1 cellular context compared by ENCODE assay signal in the genomic region with DNA sequence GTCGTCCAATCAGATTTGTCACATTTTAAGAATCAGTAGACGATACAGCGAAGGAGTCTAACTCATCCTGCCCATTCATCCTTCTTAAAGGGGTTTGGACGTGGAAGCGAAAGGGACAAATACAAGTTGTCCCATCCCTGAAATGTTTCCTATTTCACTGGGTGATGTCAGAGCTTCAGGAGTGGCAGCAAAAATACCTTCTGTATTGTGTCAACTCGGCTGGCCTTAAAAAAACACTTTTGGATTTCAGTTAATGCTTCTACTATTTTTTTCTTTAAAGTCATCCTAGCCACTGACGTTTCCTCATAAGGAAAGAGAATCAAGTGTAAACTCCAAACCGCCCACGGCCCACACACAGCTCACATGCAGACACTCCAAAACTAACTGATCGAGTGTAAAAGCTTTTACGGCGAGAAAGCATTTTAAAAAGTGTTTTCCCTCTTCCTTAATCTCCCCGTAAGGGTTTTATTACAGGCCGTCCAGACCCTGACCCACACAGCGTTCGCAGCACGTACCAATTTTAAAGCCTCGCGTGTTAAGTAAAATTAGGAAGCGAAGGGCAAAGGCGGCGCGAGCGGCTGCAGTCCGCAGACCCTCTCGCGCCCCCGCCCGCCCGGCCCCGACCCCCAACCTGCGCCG.
TF ChIP-seq lines count a peak whose summit lies in the region.

No MANE protein-coding gene starts in this region.

TF ChIP-seq in HepG2, 621 proteins besides CTCF, POLR2A, EP300 and RAD21 (continued from another document and continues in another):
- TF ChIP-seq, protein P1, sequence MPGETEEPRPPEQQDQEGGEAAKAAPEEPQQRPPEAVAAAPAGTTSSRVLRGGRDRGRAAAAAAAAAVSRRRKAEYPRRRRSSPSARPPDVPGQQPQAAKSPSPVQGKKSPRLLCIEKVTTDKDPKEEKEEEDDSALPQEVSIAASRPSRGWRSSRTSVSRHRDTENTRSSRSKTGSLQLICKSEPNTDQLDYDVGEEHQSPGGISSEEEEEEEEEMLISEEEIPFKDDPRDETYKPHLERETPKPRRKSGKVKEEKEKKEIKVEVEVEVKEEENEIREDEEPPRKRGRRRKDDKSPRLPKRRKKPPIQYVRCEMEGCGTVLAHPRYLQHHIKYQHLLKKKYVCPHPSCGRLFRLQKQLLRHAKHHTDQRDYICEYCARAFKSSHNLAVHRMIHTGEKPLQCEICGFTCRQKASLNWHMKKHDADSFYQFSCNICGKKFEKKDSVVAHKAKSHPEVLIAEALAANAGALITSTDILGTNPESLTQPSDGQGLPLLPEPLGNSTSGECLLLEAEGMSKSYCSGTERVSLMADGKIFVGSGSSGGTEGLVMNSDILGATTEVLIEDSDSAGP (CRISPR knock-in tag; IDR thresholded peaks at IDR 0.05; ENCODE audit: borderline replicate concordance): no peak
- 0 out of 2 replicates have a peak, but pooled peaks have one; percentile 14 for TF ChIP-seq ERF (CRISPR knock-in tag; IDR thresholded peaks at IDR 0.05)
- no peak for TF ChIP-seq RBM22 (optimal IDR thresholded peaks at IDR 0.05; ENCODE audit: low read length)
- TF ChIP-seq KDM5A (IDR thresholded peaks at IDR 0.05; ENCODE audit: borderline replicate concordance, low read length): 0 out of 2 replicates have a peak, but pooled peaks have one; percentile 18
- TF ChIP-seq, protein P2, sequence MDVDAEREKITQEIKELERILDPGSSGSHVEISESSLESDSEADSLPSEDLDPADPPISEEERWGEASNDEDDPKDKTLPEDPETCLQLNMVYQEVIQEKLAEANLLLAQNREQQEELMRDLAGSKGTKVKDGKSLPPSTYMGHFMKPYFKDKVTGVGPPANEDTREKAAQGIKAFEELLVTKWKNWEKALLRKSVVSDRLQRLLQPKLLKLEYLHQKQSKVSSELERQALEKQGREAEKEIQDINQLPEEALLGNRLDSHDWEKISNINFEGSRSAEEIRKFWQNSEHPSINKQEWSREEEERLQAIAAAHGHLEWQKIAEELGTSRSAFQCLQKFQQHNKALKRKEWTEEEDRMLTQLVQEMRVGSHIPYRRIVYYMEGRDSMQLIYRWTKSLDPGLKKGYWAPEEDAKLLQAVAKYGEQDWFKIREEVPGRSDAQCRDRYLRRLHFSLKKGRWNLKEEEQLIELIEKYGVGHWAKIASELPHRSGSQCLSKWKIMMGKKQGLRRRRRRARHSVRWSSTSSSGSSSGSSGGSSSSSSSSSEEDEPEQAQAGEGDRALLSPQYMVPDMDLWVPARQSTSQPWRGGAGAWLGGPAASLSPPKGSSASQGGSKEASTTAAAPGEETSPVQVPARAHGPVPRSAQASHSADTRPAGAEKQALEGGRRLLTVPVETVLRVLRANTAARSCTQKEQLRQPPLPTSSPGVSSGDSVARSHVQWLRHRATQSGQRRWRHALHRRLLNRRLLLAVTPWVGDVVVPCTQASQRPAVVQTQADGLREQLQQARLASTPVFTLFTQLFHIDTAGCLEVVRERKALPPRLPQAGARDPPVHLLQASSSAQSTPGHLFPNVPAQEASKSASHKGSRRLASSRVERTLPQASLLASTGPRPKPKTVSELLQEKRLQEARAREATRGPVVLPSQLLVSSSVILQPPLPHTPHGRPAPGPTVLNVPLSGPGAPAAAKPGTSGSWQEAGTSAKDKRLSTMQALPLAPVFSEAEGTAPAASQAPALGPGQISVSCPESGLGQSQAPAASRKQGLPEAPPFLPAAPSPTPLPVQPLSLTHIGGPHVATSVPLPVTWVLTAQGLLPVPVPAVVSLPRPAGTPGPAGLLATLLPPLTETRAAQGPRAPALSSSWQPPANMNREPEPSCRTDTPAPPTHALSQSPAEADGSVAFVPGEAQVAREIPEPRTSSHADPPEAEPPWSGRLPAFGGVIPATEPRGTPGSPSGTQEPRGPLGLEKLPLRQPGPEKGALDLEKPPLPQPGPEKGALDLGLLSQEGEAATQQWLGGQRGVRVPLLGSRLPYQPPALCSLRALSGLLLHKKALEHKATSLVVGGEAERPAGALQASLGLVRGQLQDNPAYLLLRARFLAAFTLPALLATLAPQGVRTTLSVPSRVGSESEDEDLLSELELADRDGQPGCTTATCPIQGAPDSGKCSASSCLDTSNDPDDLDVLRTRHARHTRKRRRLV (CRISPR knock-in tag; IDR thresholded peaks at IDR 0.05): no peak
- TF ChIP-seq, protein P3, sequence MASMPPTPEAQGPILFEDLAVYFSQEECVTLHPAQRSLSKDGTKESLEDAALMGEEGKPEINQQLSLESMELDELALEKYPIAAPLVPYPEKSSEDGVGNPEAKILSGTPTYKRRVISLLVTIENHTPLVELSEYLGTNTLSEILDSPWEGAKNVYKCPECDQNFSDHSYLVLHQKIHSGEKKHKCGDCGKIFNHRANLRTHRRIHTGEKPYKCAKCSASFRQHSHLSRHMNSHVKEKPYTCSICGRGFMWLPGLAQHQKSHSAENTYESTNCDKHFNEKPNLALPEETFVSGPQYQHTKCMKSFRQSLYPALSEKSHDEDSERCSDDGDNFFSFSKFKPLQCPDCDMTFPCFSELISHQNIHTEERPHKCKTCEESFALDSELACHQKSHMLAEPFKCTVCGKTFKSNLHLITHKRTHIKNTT (CRISPR knock-in tag; IDR thresholded peaks at IDR 0.05): no peak
- TF ChIP-seq ZFX (CRISPR knock-in tag; IDR thresholded peaks at IDR 0.05; ENCODE audit: low read depth): no peak
- no peak for TF ChIP-seq ZNF670 (CRISPR knock-in tag; IDR thresholded peaks at IDR 0.05; ENCODE audit: borderline replicate concordance)
- TF ChIP-seq ZNF777 (CRISPR knock-in tag; IDR thresholded peaks at IDR 0.05): no peak; the same call in 1 of the 2 replicates
- no peak; the same call in none of the 2 replicates for TF ChIP-seq ZFP82 (CRISPR knock-in tag; IDR thresholded peaks at IDR 0.05; ENCODE audit: borderline replicate concordance)
- TF ChIP-seq, protein P4, sequence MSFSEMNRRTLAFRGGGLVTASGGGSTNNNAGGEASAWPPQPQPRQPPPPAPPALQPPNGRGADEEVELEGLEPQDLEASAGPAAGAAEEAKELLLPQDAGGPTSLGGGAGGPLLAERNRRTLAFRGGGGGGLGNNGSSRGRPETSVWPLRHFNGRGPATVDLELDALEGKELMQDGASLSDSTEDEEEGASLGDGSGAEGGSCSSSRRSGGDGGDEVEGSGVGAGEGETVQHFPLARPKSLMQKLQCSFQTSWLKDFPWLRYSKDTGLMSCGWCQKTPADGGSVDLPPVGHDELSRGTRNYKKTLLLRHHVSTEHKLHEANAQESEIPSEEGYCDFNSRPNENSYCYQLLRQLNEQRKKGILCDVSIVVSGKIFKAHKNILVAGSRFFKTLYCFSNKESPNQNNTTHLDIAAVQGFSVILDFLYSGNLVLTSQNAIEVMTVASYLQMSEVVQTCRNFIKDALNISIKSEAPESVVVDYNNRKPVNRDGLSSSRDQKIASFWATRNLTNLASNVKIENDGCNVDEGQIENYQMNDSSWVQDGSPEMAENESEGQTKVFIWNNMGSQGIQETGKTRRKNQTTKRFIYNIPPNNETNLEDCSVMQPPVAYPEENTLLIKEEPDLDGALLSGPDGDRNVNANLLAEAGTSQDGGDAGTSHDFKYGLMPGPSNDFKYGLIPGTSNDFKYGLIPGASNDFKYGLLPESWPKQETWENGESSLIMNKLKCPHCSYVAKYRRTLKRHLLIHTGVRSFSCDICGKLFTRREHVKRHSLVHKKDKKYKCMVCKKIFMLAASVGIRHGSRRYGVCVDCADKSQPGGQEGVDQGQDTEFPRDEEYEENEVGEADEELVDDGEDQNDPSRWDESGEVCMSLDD (CRISPR knock-in tag; IDR thresholded peaks at IDR 0.05; ENCODE audit: borderline replicate concordance): no peak
- TF ChIP-seq SMARCE1 (IDR thresholded peaks at IDR 0.05; ENCODE audit: borderline replicate concordance): no peak
- TF ChIP-seq, protein P5, sequence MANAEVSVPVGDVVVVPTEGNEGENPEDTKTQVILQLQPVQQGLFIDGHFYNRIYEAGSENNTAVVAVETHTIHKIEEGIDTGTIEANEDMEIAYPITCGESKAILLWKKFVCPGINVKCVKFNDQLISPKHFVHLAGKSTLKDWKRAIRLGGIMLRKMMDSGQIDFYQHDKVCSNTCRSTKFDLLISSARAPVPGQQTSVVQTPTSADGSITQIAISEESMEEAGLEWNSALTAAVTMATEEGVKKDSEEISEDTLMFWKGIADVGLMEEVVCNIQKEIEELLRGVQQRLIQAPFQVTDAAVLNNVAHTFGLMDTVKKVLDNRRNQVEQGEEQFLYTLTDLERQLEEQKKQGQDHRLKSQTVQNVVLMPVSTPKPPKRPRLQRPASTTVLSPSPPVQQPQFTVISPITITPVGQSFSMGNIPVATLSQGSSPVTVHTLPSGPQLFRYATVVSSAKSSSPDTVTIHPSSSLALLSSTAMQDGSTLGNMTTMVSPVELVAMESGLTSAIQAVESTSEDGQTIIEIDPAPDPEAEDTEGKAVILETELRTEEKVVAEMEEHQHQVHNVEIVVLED (CRISPR knock-in tag; IDR thresholded peaks at IDR 0.05; ENCODE audit: borderline replicate concordance): no peak
- TF ChIP-seq NFE2 (CRISPR knock-in tag; IDR thresholded peaks at IDR 0.05): no peak
- TF ChIP-seq, protein P6, sequence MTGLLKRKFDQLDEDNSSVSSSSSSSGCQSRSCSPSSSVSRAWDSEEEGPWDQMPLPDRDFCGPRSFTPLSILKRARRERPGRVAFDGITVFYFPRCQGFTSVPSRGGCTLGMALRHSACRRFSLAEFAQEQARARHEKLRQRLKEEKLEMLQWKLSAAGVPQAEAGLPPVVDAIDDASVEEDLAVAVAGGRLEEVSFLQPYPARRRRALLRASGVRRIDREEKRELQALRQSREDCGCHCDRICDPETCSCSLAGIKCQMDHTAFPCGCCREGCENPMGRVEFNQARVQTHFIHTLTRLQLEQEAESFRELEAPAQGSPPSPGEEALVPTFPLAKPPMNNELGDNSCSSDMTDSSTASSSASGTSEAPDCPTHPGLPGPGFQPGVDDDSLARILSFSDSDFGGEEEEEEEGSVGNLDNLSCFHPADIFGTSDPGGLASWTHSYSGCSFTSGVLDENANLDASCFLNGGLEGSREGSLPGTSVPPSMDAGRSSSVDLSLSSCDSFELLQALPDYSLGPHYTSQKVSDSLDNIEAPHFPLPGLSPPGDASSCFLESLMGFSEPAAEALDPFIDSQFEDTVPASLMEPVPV (CRISPR knock-in tag; IDR thresholded peaks at IDR 0.05): 0 out of 2 replicates have a peak, but pooled peaks have one; percentile 12
- TF ChIP-seq ZBTB42 (CRISPR knock-in tag; IDR thresholded peaks at IDR 0.05): no peak; the same call in 1 of the 2 replicates
- no peak for TF ChIP-seq ZNF260 (CRISPR knock-in tag; IDR thresholded peaks at IDR 0.05; ENCODE audit: borderline replicate concordance, low read depth)
- no peak for TF ChIP-seq THAP11 (CRISPR knock-in tag; IDR thresholded peaks at IDR 0.05)
- no peak for TF ChIP-seq GATAD2A (CRISPR knock-in tag; IDR thresholded peaks at IDR 0.05)
- TF ChIP-seq, protein P7, sequence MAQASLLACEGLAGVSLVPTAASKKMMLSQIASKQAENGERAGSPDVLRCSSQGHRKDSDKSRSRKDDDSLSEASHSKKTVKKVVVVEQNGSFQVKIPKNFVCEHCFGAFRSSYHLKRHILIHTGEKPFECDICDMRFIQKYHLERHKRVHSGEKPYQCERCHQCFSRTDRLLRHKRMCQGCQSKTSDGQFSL (CRISPR knock-in tag; IDR thresholded peaks at IDR 0.05): no peak
- no peak for TF ChIP-seq CCAR2 (optimal IDR thresholded peaks at IDR 0.05; ENCODE audit: low read depth, low read length)
- no peak for TF ChIP-seq FOXO1 (CRISPR knock-in tag; IDR thresholded peaks at IDR 0.05)
- no peak for TF ChIP-seq ZNF367 (CRISPR knock-in tag; IDR thresholded peaks at IDR 0.05; ENCODE audit: borderline replicate concordance)
- TF ChIP-seq ZNF30 (CRISPR knock-in tag; IDR thresholded peaks at IDR 0.05): no peak
- TF ChIP-seq, protein P8, sequence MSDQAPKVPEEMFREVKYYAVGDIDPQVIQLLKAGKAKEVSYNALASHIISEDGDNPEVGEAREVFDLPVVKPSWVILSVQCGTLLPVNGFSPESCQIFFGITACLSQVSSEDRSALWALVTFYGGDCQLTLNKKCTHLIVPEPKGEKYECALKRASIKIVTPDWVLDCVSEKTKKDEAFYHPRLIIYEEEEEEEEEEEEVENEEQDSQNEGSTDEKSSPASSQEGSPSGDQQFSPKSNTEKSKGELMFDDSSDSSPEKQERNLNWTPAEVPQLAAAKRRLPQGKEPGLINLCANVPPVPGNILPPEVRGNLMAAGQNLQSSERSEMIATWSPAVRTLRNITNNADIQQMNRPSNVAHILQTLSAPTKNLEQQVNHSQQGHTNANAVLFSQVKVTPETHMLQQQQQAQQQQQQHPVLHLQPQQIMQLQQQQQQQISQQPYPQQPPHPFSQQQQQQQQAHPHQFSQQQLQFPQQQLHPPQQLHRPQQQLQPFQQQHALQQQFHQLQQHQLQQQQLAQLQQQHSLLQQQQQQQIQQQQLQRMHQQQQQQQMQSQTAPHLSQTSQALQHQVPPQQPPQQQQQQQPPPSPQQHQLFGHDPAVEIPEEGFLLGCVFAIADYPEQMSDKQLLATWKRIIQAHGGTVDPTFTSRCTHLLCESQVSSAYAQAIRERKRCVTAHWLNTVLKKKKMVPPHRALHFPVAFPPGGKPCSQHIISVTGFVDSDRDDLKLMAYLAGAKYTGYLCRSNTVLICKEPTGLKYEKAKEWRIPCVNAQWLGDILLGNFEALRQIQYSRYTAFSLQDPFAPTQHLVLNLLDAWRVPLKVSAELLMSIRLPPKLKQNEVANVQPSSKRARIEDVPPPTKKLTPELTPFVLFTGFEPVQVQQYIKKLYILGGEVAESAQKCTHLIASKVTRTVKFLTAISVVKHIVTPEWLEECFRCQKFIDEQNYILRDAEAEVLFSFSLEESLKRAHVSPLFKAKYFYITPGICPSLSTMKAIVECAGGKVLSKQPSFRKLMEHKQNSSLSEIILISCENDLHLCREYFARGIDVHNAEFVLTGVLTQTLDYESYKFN (CRISPR knock-in tag; conservative IDR thresholded peaks at IDR 0.05): no peak
- TF ChIP-seq ZNF850 (CRISPR knock-in tag; conservative IDR thresholded peaks at IDR 0.05): no peak
- TF ChIP-seq ZNF652 (CRISPR knock-in tag; IDR thresholded peaks at IDR 0.05; ENCODE audit: borderline replicate concordance, low read depth): no peak
- TF ChIP-seq ZNF251 (CRISPR knock-in tag; IDR thresholded peaks at IDR 0.05): no peak
- no peak for TF ChIP-seq MAFF (IDR thresholded peaks at IDR 0.05; ENCODE audit: low read depth, low read length)
- no peak; the same call in 1 of the 2 replicates for TF ChIP-seq ZKSCAN8 (CRISPR knock-in tag; IDR thresholded peaks at IDR 0.05; ENCODE audit: borderline replicate concordance)
- no peak; the same call in 1 of the 2 replicates for TF ChIP-seq SIN3A (IDR thresholded peaks at IDR 0.05; ENCODE audit: borderline replicate concordance, low read depth, low read length)
- TF ChIP-seq ZNF563 (CRISPR knock-in tag; IDR thresholded peaks at IDR 0.05): no peak
- TF ChIP-seq, protein P9, sequence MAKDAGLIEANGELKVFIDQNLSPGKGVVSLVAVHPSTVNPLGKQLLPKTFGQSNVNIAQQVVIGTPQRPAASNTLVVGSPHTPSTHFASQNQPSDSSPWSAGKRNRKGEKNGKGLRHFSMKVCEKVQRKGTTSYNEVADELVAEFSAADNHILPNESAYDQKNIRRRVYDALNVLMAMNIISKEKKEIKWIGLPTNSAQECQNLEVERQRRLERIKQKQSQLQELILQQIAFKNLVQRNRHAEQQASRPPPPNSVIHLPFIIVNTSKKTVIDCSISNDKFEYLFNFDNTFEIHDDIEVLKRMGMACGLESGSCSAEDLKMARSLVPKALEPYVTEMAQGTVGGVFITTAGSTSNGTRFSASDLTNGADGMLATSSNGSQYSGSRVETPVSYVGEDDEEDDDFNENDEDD (CRISPR knock-in tag; IDR thresholded peaks at IDR 0.05; ENCODE audit: borderline replicate concordance): no peak
